In the genomic region with DNA sequence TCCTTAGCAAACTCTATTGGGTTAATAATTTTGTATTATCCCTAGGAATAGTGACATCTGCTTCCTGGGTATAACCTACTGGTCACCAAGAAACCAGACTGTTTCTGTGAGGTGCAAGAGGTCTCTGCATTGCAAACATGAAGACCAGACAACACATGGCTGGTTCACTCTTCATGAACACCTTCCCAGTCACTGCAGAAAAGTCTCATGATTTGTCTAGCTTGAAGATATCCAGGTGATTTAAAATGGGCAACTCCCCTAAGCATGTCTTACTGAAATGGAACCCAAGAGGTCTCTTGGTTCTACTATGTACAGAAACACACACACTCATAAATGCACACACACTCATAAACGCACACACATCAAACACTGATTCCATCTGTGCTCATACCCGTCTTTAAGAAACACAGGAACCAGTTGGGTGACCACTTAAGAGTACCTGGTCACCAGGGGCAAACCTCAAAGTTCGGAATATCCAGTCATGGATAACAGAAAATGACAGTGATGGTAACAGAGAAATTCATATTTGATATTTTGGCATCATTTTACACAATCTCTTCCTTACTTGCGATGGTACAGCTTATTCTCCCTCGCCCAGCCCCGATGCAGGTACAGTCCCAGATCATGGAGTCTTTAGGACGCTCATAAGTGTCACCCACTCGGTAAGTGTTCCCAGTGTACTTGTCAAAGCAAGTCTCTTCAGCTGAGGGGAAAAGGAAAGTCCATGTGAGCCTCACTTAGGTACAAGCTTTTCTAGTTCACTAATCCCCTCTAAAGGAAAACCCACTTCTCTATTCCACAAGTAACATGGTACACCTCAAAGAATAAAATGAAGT, we compare ENCODE assay signal across 15 cellular contexts. TPM values are rescaled to one million over a fixed set of nuclear protein-coding genes. Genes with fewer than 3 reads are reported as not detected.
DNase-seq lines count a peak whose midpoint lies in the region; ATAC-seq and TF ChIP-seq lines count a peak whose summit lies in the region.
"Had no signal": no experiment of that assay in that cellular context is flagged by ENCODE, and none has a peak within 500 bp of the region (broad histone marks: within the 10 kb centered on the region; RNA-seq: fewer than 3 reads in every experiment).

No MANE protein-coding gene starts in this region.

- H3K36me3 ChIP-seq in left ventricle myocardium inferior, result peaks cover 33% of the 10 kb centered on the region
- peaks cover 54% of the 10 kb centered on the region for H3K36me3 ChIP-seq in muscle layer of colon (ENCODE audit: insufficient read depth, low read length)
- no peaks in the 10 kb centered on the region for H3K36me3 ChIP-seq in uterus
- H3K36me3 ChIP-seq in body of pancreas (replicated peaks in 1 of 2; ENCODE audit: insufficient read depth in 1 of 2, low read depth in 2 of 2), result no peaks in the 10 kb centered on the region
- H3K36me3 ChIP-seq: WERI-Rb-1 had no signal

- H3K4me3 ChIP-seq in left ventricle myocardium inferior, result peak overlapping the region; percentile 77
- peak overlapping the region; percentile 70 for H3K4me3 ChIP-seq in epithelial cell of proximal tubule (ENCODE audit: low read depth, low read length)
- H3K4me3 ChIP-seq in muscle layer of colon (ENCODE audit: low read depth in 1 of 2, low read length in 2 of 2), result peak overlapping the region; percentile 28 to 49
- no peak overlapping the region for H3K4me3 ChIP-seq in uterus
- no peak overlapping the region for H3K4me3 ChIP-seq in body of pancreas
- H3K4me3 ChIP-seq: lung had no signal

- no peaks in the 10 kb centered on the region for H3K9me3 ChIP-seq in left ventricle myocardium inferior (replicated peaks)
- no peaks in the 10 kb centered on the region for H3K9me3 ChIP-seq in muscle layer of colon (ENCODE audit: low read length)
- no peaks in the 10 kb centered on the region for H3K9me3 ChIP-seq in uterus
- no peaks in the 10 kb centered on the region for H3K9me3 ChIP-seq in body of pancreas

- intact Hi-C loops in left ventricle myocardium inferior (cut with micrococcal nuclease) (no loop called here), cardiac septum (cut with DNase I) (no loop called here), uterus (cut with DNase I; ENCODE audit: low total_unique reads) (no loop called here), body of pancreas (cut with DNase I) (no loop called here)

- peak overlapping the region; percentile 91 for H3K27ac ChIP-seq in left ventricle myocardium inferior (replicated peaks)
- peak overlapping the region; percentile 10 for H3K27ac ChIP-seq in muscle layer of colon (ENCODE audit: low read depth, low read length)
- H3K27ac ChIP-seq in uterus, result peak overlapping the region; percentile 90 to 98
- no peak overlapping the region for H3K27ac ChIP-seq in body of pancreas
- H3K27ac ChIP-seq: WERI-Rb-1 had no signal

- ATAC-seq in body of pancreas, result no peak

- H3K4me1 ChIP-seq in left ventricle myocardium inferior (peaks cover 35% of the 10 kb centered on the region), muscle layer of colon (ENCODE audit: insufficient read depth, low read length) (peaks cover 47% of the 10 kb centered on the region), uterus (no peaks in the 10 kb centered on the region), body of pancreas (peaks cover 18% of the 10 kb centered on the region)

- DNase-seq in left ventricle myocardium inferior (no peak), cardiac septum (ENCODE audit: low spot score) (no peak), epithelial cell of proximal tubule (ENCODE audit: low read depth) (no peak), uterus (no peak), body of pancreas (no peak), anterior cingulate cortex (lab: John Stamatoyannopoulos, UW) (no peak), NCI-H1930 (lab: John Stamatoyannopoulos, UW) (no peak)
- DNase-seq: activated T-cell treated with anti-CD3 and anti-CD28 coated beads for 4 hours, DMS79, NCI-H1436, NCI-H69, posterior cingulate gyrus, WERI-Rb-1 had no signal

- H3K9ac ChIP-seq in muscle layer of colon (ENCODE audit: low read length), result peak overlapping the region; percentile 20

- TF ChIP-seq CTCF in left ventricle myocardium inferior (IDR thresholded peaks at IDR 0.05; ENCODE audit: borderline replicate concordance) (no peak), epithelial cell of proximal tubule (conservative IDR thresholded peaks at IDR 0.05; ENCODE audit: low read depth, low read length) (no peak), uterus (IDR thresholded peaks at IDR 0.05) (no peak), body of pancreas (IDR thresholded peaks at IDR 0.05) (no peak)

- H3K27me3 ChIP-seq in left ventricle myocardium inferior (ENCODE audit: low read depth), result peaks cover 26% of the 10 kb centered on the region
- H3K27me3 ChIP-seq in muscle layer of colon (ENCODE audit: control insufficient read depth in 1 of 2, insufficient read depth in 2 of 2, low read length in 2 of 2), result no peaks in the 10 kb centered on the region
- H3K27me3 ChIP-seq in uterus, result no peaks in the 10 kb centered on the region
- no peaks in the 10 kb centered on the region for H3K27me3 ChIP-seq in body of pancreas

- WGBS in body of pancreas, 2 donors, result 79 to 89% methylated on average over 8 of the region's 8 CpGs

- TF ChIP-seq POLR2A in uterus (IDR thresholded peaks at IDR 0.05) (no peak), body of pancreas (IDR thresholded peaks at IDR 0.05) (no peak)

RNA-seq across cellular contexts. Expression of a gene that starts 2.9 kb away (rescaled TPM):
- total RNA-seq in left ventricle myocardium inferior, result 154 TPM
- total RNA-seq in cardiac septum, result 339 TPM
- 890 and 962 TPM in 2 replicates for total RNA-seq in epithelial cell of proximal tubule
- total RNA-seq in uterus, result 1,000 to 10,000 TPM in 1 of 4 donors, 100 to 1,000 TPM in 3; 218 to 1,074 (median 261) TPM
- 10 to 100 TPM; 27.4 to 53.7 TPM for total RNA-seq in body of pancreas

Comparison
In these comparisons a context has a peak if more than half of its experiments do, and no peak if none do; other contexts are left out.
1. H3K27ac ChIP-seq: peak in left ventricle myocardium inferior (single experiment), muscle layer of colon (single experiment) and uterus (2 of 2); none in body of pancreas (0 of 4).
2. H3K4me3 ChIP-seq: peak in left ventricle myocardium inferior (single experiment), epithelial cell of proximal tubule (single experiment) and muscle layer of colon (2 of 2); none in uterus (0 of 2) and body of pancreas (0 of 2).